3 cellular contexts compared by ENCODE assay signal in genomic region chr11:7252683-7253213, GRCh38.
TF ChIP-seq lines count a peak whose summit lies in the region.

No MANE protein-coding gene starts in this region.

TF ChIP-seq in A549, 52 proteins besides CTCF, POLR2A, EP300 and RAD21 (continues in another document):
- TF ChIP-seq REST (IDR thresholded peaks at IDR 0.05), result no peak
- no peak for TF ChIP-seq KDM5A (IDR thresholded peaks at IDR 0.05)
- TF ChIP-seq PBX3 (IDR thresholded peaks at IDR 0.05), result no peak
- no peak for TF ChIP-seq RCOR1 (IDR thresholded peaks at IDR 0.05; ENCODE audit: low read depth, low read length)
- TF ChIP-seq ELK1 (IDR thresholded peaks at IDR 0.05; ENCODE audit: low read depth, low read length), result no peak
- no peak for TF ChIP-seq HMGXB4 (CRISPR knock-in tag; IDR thresholded peaks at IDR 0.05; ENCODE audit: borderline replicate concordance)
- no peak for TF ChIP-seq RNF2 (IDR thresholded peaks at IDR 0.05; ENCODE audit: borderline replicate concordance, low read depth)
- TF ChIP-seq SMC3 (IDR thresholded peaks at IDR 0.05), result no peak
- no peak for TF ChIP-seq MYC (IDR thresholded peaks at IDR 0.05; ENCODE audit: borderline replicate concordance, low read length)
- TF ChIP-seq ZC3H11A (IDR thresholded peaks at IDR 0.05), result no peak
- no peak for TF ChIP-seq MAFK (IDR thresholded peaks at IDR 0.05; ENCODE audit: partially characterized antibody)

TF ChIP-seq in IMR-90, 13 proteins besides CTCF, POLR2A, EP300 and RAD21 (continued from another document):
- TF ChIP-seq USF2 (IDR thresholded peaks at IDR 0.05; ENCODE audit: low read depth, low read length) (no peak), SMC3 (IDR thresholded peaks at IDR 0.05; ENCODE audit: low read depth, low read length) (no peak), FOS (IDR thresholded peaks at IDR 0.05; ENCODE audit: low read depth, low read length) (no peak), MAFK (IDR thresholded peaks at IDR 0.05; ENCODE audit: low read depth, low read length) (no peak), MAZ (IDR thresholded peaks at IDR 0.05; ENCODE audit: borderline replicate concordance, low read depth, low read length) (no peak), NFE2L2 (IDR thresholded peaks at IDR 0.05; ENCODE audit: low read depth, low read length) (no peak), CHD1 (IDR thresholded peaks at IDR 0.05; ENCODE audit: low read depth, low read length) (no peak), MXI1 (IDR thresholded peaks at IDR 0.05; ENCODE audit: borderline replicate concordance, low read depth, low read length) (no peak), RCOR1 (IDR thresholded peaks at IDR 0.05; ENCODE audit: insufficient replicate concordance, low read length) (no peak), ELK1 (IDR thresholded peaks at IDR 0.05; ENCODE audit: borderline replicate concordance, low read depth, low read length) (no peak), BHLHE40 (IDR thresholded peaks at IDR 0.05; ENCODE audit: low read depth, low read length) (no peak)

TF ChIP-seq in neural cell, 6 proteins besides CTCF, POLR2A, EP300 and RAD21 (continued from another document):
- TF ChIP-seq REST (IDR thresholded peaks at IDR 0.05; ENCODE audit: borderline replicate concordance), result no peak
- no peak for TF ChIP-seq EZH2 (IDR thresholded peaks at IDR 0.05; ENCODE audit: borderline replicate concordance, insufficient read depth, low read length, poor library complexity, severe bottlenecking)
- no peak for TF ChIP-seq MXI1 (conservative IDR thresholded peaks at IDR 0.05; ENCODE audit: poor library complexity, severe bottlenecking)
